In genomic region chr16:55384848-55385247, GRCh38 we compare ENCODE assay signal across 32 cellular contexts.
"Had no signal": no experiment of that assay in that cellular context is flagged by ENCODE, and none has a peak within 500 bp of the region (broad histone marks: within the 10 kb centered on the region; RNA-seq: fewer than 3 reads in every experiment).

No MANE protein-coding gene starts in this region.

- H3K4me3 Mint-ChIP-seq: activated CD4-positive, alpha-beta T cell treated with anti-CD3 and anti-CD28 coated beads for 36 hours; activated CD4-positive, alpha-beta T cell treated with anti-CD3 and anti-CD28 coated beads, Interleukin-2, amount 10 ng/mL, durations not matched to agents 7 days and 5 days; activated CD8-positive, alpha-beta T cell treated with anti-CD3 and anti-CD28 coated beads, Interleukin-2, amount 10 ng/mL, durations not matched to agents 7 days and 5 days; activated naive CD4-positive, alpha-beta T cell treated with anti-CD3 and anti-CD28 coated beads, Interleukin-2, amount 10 ng/mL, durations not matched to agents 7 days and 5 days; activated naive CD8-positive, alpha-beta T cell; activated naive CD8-positive, alpha-beta T cell treated with anti-CD3 and anti-CD28 coated beads, Interleukin-2, amount 50 U/mL, for 24 hours; brain; WTC11 had no signal

- H3K9me3 Mint-ChIP-seq: activated CD4-positive, alpha-beta T cell treated with anti-CD3 and anti-CD28 coated beads, Interleukin-2, amount 10 ng/mL, durations not matched to agents 7 days and 5 days; activated naive CD4-positive, alpha-beta T cell treated with anti-CD3 and anti-CD28 coated beads, Interleukin-2, amount 10 ng/mL, durations not matched to agents 7 days and 5 days; activated naive CD8-positive, alpha-beta T cell treated with anti-CD3 and anti-CD28 coated beads, Interleukin-2, amount 50 U/mL, for 24 hours; brain; WTC11 had no signal

- H3K9me3 ChIP-seq: SJCRH30 had no signal

- H3K4me1 Mint-ChIP-seq: activated CD4-positive, alpha-beta T cell treated with anti-CD3 and anti-CD28 coated beads for 36 hours; activated CD4-positive, alpha-beta T cell treated with anti-CD3 and anti-CD28 coated beads, Interleukin-2, amount 10 ng/mL, durations not matched to agents 7 days and 5 days; activated naive CD4-positive, alpha-beta T cell treated with anti-CD3 and anti-CD28 coated beads, Interleukin-2, amount 10 ng/mL, durations not matched to agents 7 days and 5 days; activated naive CD8-positive, alpha-beta T cell treated with anti-CD3 and anti-CD28 coated beads, Interleukin-2, amount 50 U/mL, for 24 hours had no signal

- H3K27ac Mint-ChIP-seq: activated CD4-positive, alpha-beta T cell treated with anti-CD3 and anti-CD28 coated beads for 36 hours; activated CD4-positive, alpha-beta T cell treated with anti-CD3 and anti-CD28 coated beads, Interleukin-2, amount 10 ng/mL, durations not matched to agents 7 days and 5 days; activated CD8-positive, alpha-beta T cell treated with anti-CD3 and anti-CD28 coated beads, Interleukin-2, amount 10 ng/mL, durations not matched to agents 7 days and 5 days; activated naive CD4-positive, alpha-beta T cell treated with anti-CD3 and anti-CD28 coated beads, Interleukin-2, amount 10 ng/mL, durations not matched to agents 7 days and 5 days; activated naive CD8-positive, alpha-beta T cell; activated naive CD8-positive, alpha-beta T cell treated with anti-CD3 and anti-CD28 coated beads, Interleukin-2, amount 50 U/mL, for 24 hours; WTC11 had no signal

- H3K27me3 ChIP-seq: SJCRH30 had no signal

- H3K27me3 Mint-ChIP-seq: activated CD4-positive, alpha-beta T cell treated with anti-CD3 and anti-CD28 coated beads, Interleukin-2, amount 10 ng/mL, durations not matched to agents 7 days and 5 days; activated naive CD4-positive, alpha-beta T cell treated with anti-CD3 and anti-CD28 coated beads, Interleukin-2, amount 10 ng/mL, durations not matched to agents 7 days and 5 days had no signal

- H3K4me1 ChIP-seq: SJCRH30 had no signal

- H3K27ac ChIP-seq: RWPE1, SJCRH30, SK-N-MC had no signal

- ATAC-seq: activated CD4-positive, alpha-beta T cell treated with anti-CD3 and anti-CD28 coated beads for 36 hours; activated CD4-positive, CD25-positive, alpha-beta regulatory T cell treated with anti-CD3 and anti-CD28 coated beads, Interleukin-2, amount 50 U/mL, for 24 hours; activated CD8-positive, alpha-beta T cell treated with anti-CD3 and anti-CD28 coated beads, Interleukin-2, amount 10 ng/mL, durations not matched to agents 7 days and 5 days; activated naive CD8-positive, alpha-beta T cell treated with anti-CD3 and anti-CD28 coated beads, Interleukin-2, amount 50 U/mL, for 24 hours; K562; PC-3; WTC11 had no signal

- H3K36me3 Mint-ChIP-seq: activated naive CD4-positive, alpha-beta T cell treated with anti-CD3 and anti-CD28 coated beads, Interleukin-2, amount 10 ng/mL, durations not matched to agents 7 days and 5 days; activated naive CD8-positive, alpha-beta T cell; brain; WTC11 had no signal

- H3K4me3 ChIP-seq: K562, SJCRH30, SK-N-MC had no signal

- DNase-seq: activated CD4-positive, alpha-beta T cell treated with anti-CD3 and anti-CD28 coated beads for 36 hours; activated CD4-positive, alpha-beta T cell treated with anti-CD3 and anti-CD28 coated beads, Interleukin-2, amount 10 ng/mL, durations not matched to agents 7 days and 5 days; activated CD4-positive, alpha-beta T cell treated with anti-CD3 and anti-CD28 coated beads, Interleukin-2, amount 50 U/mL, for 48 hours; activated CD8-positive, alpha-beta T cell treated with anti-CD3 and anti-CD28 coated beads, Interleukin-2, amount 10 ng/mL, durations not matched to agents 7 days and 5 days; activated effector memory CD4-positive, alpha-beta T cell treated with Interleukin-2 at 50 U/mL for 16 hours; activated naive CD4-positive, alpha-beta T cell treated with anti-CD3 and anti-CD28 coated beads, Interleukin-2, amount 10 ng/mL, durations not matched to agents 7 days and 5 days; activated naive CD8-positive, alpha-beta T cell treated with anti-CD3 and anti-CD28 coated beads, Interleukin-2, amount 50 U/mL, for 24 hours; activated T-cell treated with anti-CD3 and anti-CD28 coated beads for 4 hours; activated T-cell treated with anti-CD3 and anti-CD28 coated beads, Interleukin-2, amount 50 U/mL, for 48 hours; anterior cingulate cortex; IMR-90; NCI-H1048; NCI-H146; NCI-H187; NCI-H2029 treated with DMSO at 0.1 percent for 48 hours; NCI-H2107; NCI-H2171; NCI-H510A; NCI-H526; NCI-H748 treated with DMSO at 0.1 percent for 48 hours; NK-92 treated with Interleukin-12 subunit alpha and Interleukin-12 subunit beta, amount 100 ng/mL, for 24 hours; PC-3; SHP77; SJCRH30; T1000 had no signal

- H3K36me3 ChIP-seq: SJCRH30 had no signal
